Comparison of ENCODE assay signal across 21 cellular contexts in the genomic region with DNA sequence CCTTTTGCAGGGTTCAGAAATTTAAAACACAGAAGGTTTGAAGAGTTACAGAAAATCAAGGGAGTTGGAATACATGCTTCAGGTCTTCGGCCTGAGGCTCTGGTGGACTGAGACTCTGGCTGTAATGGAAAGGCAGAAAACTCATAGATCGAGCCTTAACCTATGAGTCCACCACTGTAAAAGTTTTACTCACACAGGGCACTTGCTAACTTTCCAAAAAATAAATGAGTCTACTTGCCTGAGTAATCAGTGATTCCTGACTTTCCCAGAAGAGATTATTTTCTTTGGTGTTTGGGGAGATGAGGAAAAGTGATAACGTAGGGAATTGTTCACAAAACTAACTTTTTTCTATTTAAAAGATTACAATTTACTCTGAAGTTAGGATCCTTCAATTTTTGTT.
"Had no signal": no experiment of that assay in that cellular context is flagged by ENCODE, and none has a peak within 500 bp of the region (broad histone marks: within the 10 kb centered on the region; RNA-seq: fewer than 3 reads in every experiment).

No MANE protein-coding gene starts in this region.

- H3K4me3 ChIP-seq: K562, Peyer's patch, SJCRH30 had no signal

- H3K27me3 ChIP-seq: Peyer's patch, SJCRH30 had no signal

- H3K4me2 ChIP-seq: KMS-11 had no signal

- H3K4me3 Mint-ChIP-seq: IgD-negative memory B cell had no signal

- H3K27ac Mint-ChIP-seq: IgD-negative memory B cell had no signal

- H3K36me3 Mint-ChIP-seq: IgD-negative memory B cell had no signal

- DNase-seq: Kasumi-1, NCI-H1092, NCI-H1105 treated with DMSO at 0.1 percent for 48 hours, NCI-H1417 treated with DMSO at 0.1 percent for 48 hours, NCI-H146, NCI-H187, NCI-H2029, NCI-H2081 treated with DMSO at 0.1 percent for 48 hours, NCI-H2171, NCI-H226, NCI-H446, NCI-H510A, NCI-H524 treated with DMSO at 0.1 percent for 48 hours, NCI-H69, NCI-H774, Peyer's patch, SHP77 treated with DMSO at 0.1 percent for 48 hours, SJCRH30 had no signal

- FAIRE-seq: K562 had no signal

- H3K4me1 ChIP-seq: Peyer's patch, SJCRH30 had no signal

- H3K4me1 Mint-ChIP-seq: IgD-negative memory B cell had no signal

- H3K27me3 Mint-ChIP-seq: IgD-negative memory B cell had no signal

- H3K36me3 ChIP-seq: Peyer's patch, SJCRH30 had no signal

- H3K27ac ChIP-seq: KMS-11, Peyer's patch, SJCRH30 had no signal

- H3K9me3 ChIP-seq: Peyer's patch, SJCRH30 had no signal

- H3K9ac ChIP-seq: KMS-11 had no signal
